Comparison of ENCODE assay signal across 1 cellular context in genomic region chr17:75524269-75524970, GRCh38.
TF ChIP-seq lines count a peak whose summit lies in the region.

No MANE protein-coding gene starts in this region.

TF ChIP-seq in IMR-90, 13 proteins besides CTCF, POLR2A, EP300 and RAD21 (continued from another document):
- TF ChIP-seq MXI1 (IDR thresholded peaks at IDR 0.05; ENCODE audit: borderline replicate concordance, low read depth, low read length), result no peak
- no peak for TF ChIP-seq CHD1 (IDR thresholded peaks at IDR 0.05; ENCODE audit: low read depth, low read length)
TF ChIP-seq in IMR-90: peak in this region for 0.
